Comparison of ENCODE assay signal across 7 cellular contexts in genomic region chr10:78623577-78624215, GRCh38.
DNase-seq lines count a peak whose midpoint lies in the region; TF ChIP-seq lines count a peak whose summit lies in the region.

No MANE protein-coding gene starts in this region.

- H3K36me3 Mint-ChIP-seq in T-helper 2 cell treated with Interferon-gamma antibody and Interleukin-4, amounts not matched to agents 5 μg/mL and 100 μg/mL, for 36 hours (ENCODE audit: low read depth): no peaks in the 10 kb centered on the region

- H3K9me3 ChIP-seq in MG63: no peaks in the 10 kb centered on the region
- no peaks in the 10 kb centered on the region for H3K9me3 ChIP-seq in osteoblast (ENCODE audit: low read depth, low read length)

- H3K27ac Mint-ChIP-seq in T-helper 2 cell treated with Interferon-gamma antibody and Interleukin-4, amounts not matched to agents 5 μg/mL and 100 μg/mL, for 36 hours: no peak overlapping the region

- peak; percentile 73 for DNase-seq in GM03348 (ENCODE audit: low spot score)
- peak; percentile 26 for DNase-seq in MG63
- DNase-seq in choroid plexus epithelial cell (ENCODE audit: low read depth): peak; percentile 53
- peak; percentile 90 for DNase-seq in osteoblast (ENCODE audit: insufficient read length, low spot score, missing footprints)
- DNase-seq in GM10266 (ENCODE audit: extremely low spot score): no peak
- DNase-seq in T-helper 2 cell treated with Interferon-gamma antibody and Interleukin-4, amounts not matched to agents 5 μg/mL and 100 μg/mL, for 36 hours (ENCODE audit: low spot score): no peak
- DNase-seq in stimulated activated CD4-positive, alpha-beta T cell treated with anti-CD3 and anti-CD28 coated beads, Interleukin-4, amount 100 ng/mL, for 4 hours: no peak

- H3K4me1 Mint-ChIP-seq in T-helper 2 cell treated with Interferon-gamma antibody and Interleukin-4, amounts not matched to agents 5 μg/mL and 100 μg/mL, for 36 hours (ENCODE audit: low read depth): no peaks in the 10 kb centered on the region

- H3K4me2 ChIP-seq in osteoblast (ENCODE audit: insufficient read depth, low read length): peak overlapping the region; percentile 23

- H2AFZ ChIP-seq in osteoblast (ENCODE audit: low read length): no peak overlapping the region

- peaks cover 11% of the 10 kb centered on the region for H3K4me1 ChIP-seq in osteoblast (ENCODE audit: insufficient read depth, low read length)

- H3K36me3 ChIP-seq in MG63: no peaks in the 10 kb centered on the region
- no peaks in the 10 kb centered on the region for H3K36me3 ChIP-seq in osteoblast (ENCODE audit: insufficient read depth, low read length)

- no peak overlapping the region for H3K4me3 ChIP-seq in MG63
- no peak overlapping the region for H3K4me3 ChIP-seq in choroid plexus epithelial cell (ENCODE audit: low read depth, low read length)
- no peak overlapping the region for H3K4me3 ChIP-seq in osteoblast (ENCODE audit: insufficient read depth, low read length)

- H3K27ac ChIP-seq in osteoblast (ENCODE audit: low read depth, low read length): no peak overlapping the region

- H3K4me3 Mint-ChIP-seq in T-helper 2 cell treated with Interferon-gamma antibody and Interleukin-4, amounts not matched to agents 5 μg/mL and 100 μg/mL, for 36 hours: no peak overlapping the region

- H3K27me3 ChIP-seq in MG63: no peaks in the 10 kb centered on the region
- peaks cover 10% of the 10 kb centered on the region for H3K27me3 ChIP-seq in osteoblast (ENCODE audit: insufficient read depth, low read length)

- H4K20me1 ChIP-seq in osteoblast (ENCODE audit: insufficient read depth, low read length): no peaks in the 10 kb centered on the region

- no peaks in the 10 kb centered on the region for H3K27me3 Mint-ChIP-seq in T-helper 2 cell treated with Interferon-gamma antibody and Interleukin-4, amounts not matched to agents 5 μg/mL and 100 μg/mL, for 36 hours (ENCODE audit: low read depth)

- no peaks in the 10 kb centered on the region for H3K9me3 Mint-ChIP-seq in T-helper 2 cell treated with Interferon-gamma antibody and Interleukin-4, amounts not matched to agents 5 μg/mL and 100 μg/mL, for 36 hours

- H3K79me2 ChIP-seq in osteoblast (ENCODE audit: insufficient read depth, low read length): no peaks in the 10 kb centered on the region

- TF ChIP-seq CTCF in choroid plexus epithelial cell (conservative IDR thresholded peaks at IDR 0.05; ENCODE audit: low read depth, low read length) (no peak), osteoblast (IDR thresholded peaks at IDR 0.05; ENCODE audit: extremely low read depth, low read depth, low read length) (no peak), GM10266 (IDR thresholded peaks at IDR 0.05; ENCODE audit: control insufficient read depth, insufficient read depth, low read depth, missing control alignments) (no peak)

Comparison
In these comparisons a context has a peak if more than half of its experiments do, and no peak if none do; other contexts are left out.
1. DNase-seq: peak in GM03348 (single experiment), MG63 (single experiment), choroid plexus epithelial cell (single experiment) and osteoblast (single experiment); none in GM10266 (single experiment), T-helper 2 cell treated with Interferon-gamma antibody and Interleukin-4, amounts not matched to agents 5 μg/mL and 100 μg/mL, for 36 hours (single experiment) and stimulated activated CD4-positive, alpha-beta T cell treated with anti-CD3 and anti-CD28 coated beads, Interleukin-4, amount 100 ng/mL, for 4 hours (0 of 2).